ENCODE assay signal across 1 cellular context in the genomic region with DNA sequence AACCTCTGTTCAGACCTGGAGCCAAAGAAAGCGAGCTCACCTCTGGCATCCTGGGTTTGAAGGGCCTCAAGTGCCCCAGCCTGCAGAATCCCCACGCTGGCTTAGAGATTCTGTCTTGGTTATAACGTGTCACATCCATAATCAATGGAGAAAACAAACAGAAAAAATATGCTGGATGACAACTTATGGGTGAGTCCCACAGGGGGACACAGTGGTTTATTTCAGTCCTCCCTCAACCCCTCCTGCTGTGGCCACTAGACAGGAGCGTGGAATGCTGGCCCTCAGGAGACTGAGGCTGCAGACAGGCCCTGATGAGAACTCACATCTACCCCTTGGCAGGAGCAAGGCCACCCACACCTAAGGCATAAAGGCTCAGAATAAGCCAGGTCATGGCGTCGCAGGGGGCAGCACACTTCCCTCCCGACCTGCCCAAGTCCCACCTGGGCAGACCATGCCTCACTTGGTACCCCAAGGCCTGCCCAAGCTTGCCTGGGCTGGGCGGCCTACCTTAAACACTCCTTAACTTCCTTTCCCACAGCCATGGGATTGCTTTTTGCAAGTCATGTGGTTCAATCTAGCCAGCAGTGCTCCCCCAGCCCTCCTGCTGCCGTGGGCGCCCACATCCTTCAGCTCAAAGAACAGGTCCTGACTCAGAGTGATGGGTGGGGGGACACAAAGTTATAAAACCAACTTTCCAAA.
A peak's percentile ranks its signal among the peaks of the same experiment; 100 is the strongest.
TF ChIP-seq lines count a peak whose summit lies in the region.

No MANE protein-coding gene starts in this region.

TF ChIP-seq in HepG2, 621 proteins besides CTCF, POLR2A, EP300 and RAD21 (continued from another document and continues in another):
- TF ChIP-seq, protein P1, sequence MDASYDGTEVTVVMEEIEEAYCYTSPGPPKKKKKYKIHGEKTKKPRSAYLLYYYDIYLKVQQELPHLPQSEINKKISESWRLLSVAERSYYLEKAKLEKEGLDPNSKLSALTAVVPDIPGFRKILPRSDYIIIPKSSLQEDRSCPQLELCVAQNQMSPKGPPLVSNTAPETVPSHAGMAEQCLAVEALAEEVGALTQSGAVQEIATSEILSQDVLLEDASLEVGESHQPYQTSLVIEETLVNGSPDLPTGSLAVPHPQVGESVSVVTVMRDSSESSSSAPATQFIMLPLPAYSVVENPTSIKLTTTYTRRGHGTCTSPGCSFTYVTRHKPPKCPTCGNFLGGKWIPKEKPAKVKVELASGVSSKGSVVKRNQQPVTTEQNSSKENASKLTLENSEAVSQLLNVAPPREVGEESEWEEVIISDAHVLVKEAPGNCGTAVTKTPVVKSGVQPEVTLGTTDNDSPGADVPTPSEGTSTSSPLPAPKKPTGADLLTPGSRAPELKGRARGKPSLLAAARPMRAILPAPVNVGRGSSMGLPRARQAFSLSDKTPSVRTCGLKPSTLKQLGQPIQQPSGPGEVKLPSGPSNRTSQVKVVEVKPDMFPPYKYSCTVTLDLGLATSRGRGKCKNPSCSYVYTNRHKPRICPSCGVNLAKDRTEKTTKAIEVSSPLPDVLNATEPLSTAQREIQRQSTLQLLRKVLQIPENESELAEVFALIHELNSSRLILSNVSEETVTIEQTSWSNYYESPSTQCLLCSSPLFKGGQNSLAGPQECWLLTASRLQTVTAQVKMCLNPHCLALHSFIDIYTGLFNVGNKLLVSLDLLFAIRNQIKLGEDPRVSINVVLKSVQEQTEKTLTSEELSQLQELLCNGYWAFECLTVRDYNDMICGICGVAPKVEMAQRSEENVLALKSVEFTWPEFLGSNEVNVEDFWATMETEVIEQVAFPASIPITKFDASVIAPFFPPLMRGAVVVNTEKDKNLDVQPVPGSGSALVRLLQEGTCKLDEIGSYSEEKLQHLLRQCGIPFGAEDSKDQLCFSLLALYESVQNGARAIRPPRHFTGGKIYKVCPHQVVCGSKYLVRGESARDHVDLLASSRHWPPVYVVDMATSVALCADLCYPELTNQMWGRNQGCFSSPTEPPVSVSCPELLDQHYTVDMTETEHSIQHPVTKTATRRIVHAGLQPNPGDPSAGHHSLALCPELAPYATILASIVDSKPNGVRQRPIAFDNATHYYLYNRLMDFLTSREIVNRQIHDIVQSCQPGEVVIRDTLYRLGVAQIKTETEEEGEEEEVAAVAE (CRISPR knock-in tag; IDR thresholded peaks at IDR 0.05; ENCODE audit: borderline replicate concordance), result no peak
- TF ChIP-seq CENPT (CRISPR knock-in tag; IDR thresholded peaks at IDR 0.05; ENCODE audit: low read depth) (no peak; the same call in 1 of the 2 replicates), ZNF101 (CRISPR knock-in tag; IDR thresholded peaks at IDR 0.05; ENCODE audit: borderline replicate concordance, low read depth) (no peak), ZNF20 (CRISPR knock-in tag; IDR thresholded peaks at IDR 0.05) (no peak), TEAD3 (CRISPR knock-in tag; optimal IDR thresholded peaks at IDR 0.05; ENCODE audit: borderline replicate concordance) (no peak), HMG20B (CRISPR knock-in tag; conservative IDR thresholded peaks at IDR 0.05) (no peak), ZNF235 (CRISPR knock-in tag; IDR thresholded peaks at IDR 0.05; ENCODE audit: borderline replicate concordance) (no peak), AGO1 (IDR thresholded peaks at IDR 0.05; ENCODE audit: low read depth, low read length, poor library complexity, severe bottlenecking) (no peak), NCOA5 (CRISPR knock-in tag; IDR thresholded peaks at IDR 0.05) (peak; percentile 94; the same call in 1 of the 2 replicates), ZFP41 (CRISPR knock-in tag; IDR thresholded peaks at IDR 0.05; ENCODE audit: borderline replicate concordance) (no peak), MTF1 (CRISPR knock-in tag; IDR thresholded peaks at IDR 0.05) (no peak), ZSCAN20 (CRISPR knock-in tag; IDR thresholded peaks at IDR 0.05; ENCODE audit: borderline replicate concordance) (no peak), ZMYM4 (CRISPR knock-in tag; IDR thresholded peaks at IDR 0.05) (no peak), RARA (CRISPR knock-in tag; IDR thresholded peaks at IDR 0.05) (no peak), KDM1A (CRISPR knock-in tag; IDR thresholded peaks at IDR 0.05) (no peak), NFYC (CRISPR knock-in tag; IDR thresholded peaks at IDR 0.05) (no peak), NFKB2 (CRISPR knock-in tag; IDR thresholded peaks at IDR 0.05; ENCODE audit: borderline replicate concordance) (no peak), ZNF484 (CRISPR knock-in tag; IDR thresholded peaks at IDR 0.05; ENCODE audit: borderline replicate concordance, low read depth) (no peak), NFYB (CRISPR knock-in tag; IDR thresholded peaks at IDR 0.05) (no peak), KLF16 (CRISPR knock-in tag; IDR thresholded peaks at IDR 0.05) (no peak), ZNF556 (CRISPR knock-in tag; IDR thresholded peaks at IDR 0.05; ENCODE audit: borderline replicate concordance) (no peak), ZNF674 (CRISPR knock-in tag; IDR thresholded peaks at IDR 0.05; ENCODE audit: low read depth) (no peak), RBM22 (optimal IDR thresholded peaks at IDR 0.05; ENCODE audit: low read length) (peak; percentile 90), POLR2AphosphoS5 (IDR thresholded peaks at IDR 0.05; ENCODE audit: low read depth, low read length) (peak; percentile 48), MATR3 (CRISPR knock-in tag; IDR thresholded peaks at IDR 0.05) (no peak), ZC3H4 (CRISPR knock-in tag; IDR thresholded peaks at IDR 0.05; ENCODE audit: borderline replicate concordance) (peak; percentile 34; the same call in 1 of the 2 replicates), ZNF709 (CRISPR knock-in tag; IDR thresholded peaks at IDR 0.05) (no peak), ZNF562 (CRISPR knock-in tag; IDR thresholded peaks at IDR 0.05; ENCODE audit: borderline replicate concordance) (no peak), IRX3 (CRISPR knock-in tag; IDR thresholded peaks at IDR 0.05; ENCODE audit: borderline replicate concordance, low read depth) (no peak), ZNF549 (CRISPR knock-in tag; IDR thresholded peaks at IDR 0.05) (no peak), HOXA9 (CRISPR knock-in tag; IDR thresholded peaks at IDR 0.05; ENCODE audit: borderline replicate concordance) (no peak), ZSCAN29 (CRISPR knock-in tag; conservative IDR thresholded peaks at IDR 0.05) (no peak), ZNF883 (CRISPR knock-in tag; IDR thresholded peaks at IDR 0.05; ENCODE audit: not compliant biosample characterization) (no peak), PRMT3 (CRISPR knock-in tag; IDR thresholded peaks at IDR 0.05; ENCODE audit: borderline replicate concordance, low read depth) (no peak), DR1 (CRISPR knock-in tag; IDR thresholded peaks at IDR 0.05) (no peak), ZNF205 (CRISPR knock-in tag; IDR thresholded peaks at IDR 0.05) (no peak), ZFY (CRISPR knock-in tag; IDR thresholded peaks at IDR 0.05) (no peak), XBP1 (CRISPR knock-in tag; IDR thresholded peaks at IDR 0.05) (no peak), ZNF850 (CRISPR knock-in tag; conservative IDR thresholded peaks at IDR 0.05) (no peak), NFE2L1 (CRISPR knock-in tag; IDR thresholded peaks at IDR 0.05; ENCODE audit: borderline replicate concordance) (no peak), ZNF788 (CRISPR knock-in tag; IDR thresholded peaks at IDR 0.05; ENCODE audit: borderline replicate concordance) (no peak), RAD51 (IDR thresholded peaks at IDR 0.05; ENCODE audit: borderline replicate concordance) (no peak), SKI (IDR thresholded peaks at IDR 0.05; ENCODE audit: partially characterized antibody) (no peak), JARID2 (CRISPR knock-in tag; IDR thresholded peaks at IDR 0.05; ENCODE audit: insufficient replicate concordance) (no peak), NR2C2 (CRISPR knock-in tag; IDR thresholded peaks at IDR 0.05; ENCODE audit: borderline replicate concordance) (no peak)
- TF ChIP-seq, protein P2, sequence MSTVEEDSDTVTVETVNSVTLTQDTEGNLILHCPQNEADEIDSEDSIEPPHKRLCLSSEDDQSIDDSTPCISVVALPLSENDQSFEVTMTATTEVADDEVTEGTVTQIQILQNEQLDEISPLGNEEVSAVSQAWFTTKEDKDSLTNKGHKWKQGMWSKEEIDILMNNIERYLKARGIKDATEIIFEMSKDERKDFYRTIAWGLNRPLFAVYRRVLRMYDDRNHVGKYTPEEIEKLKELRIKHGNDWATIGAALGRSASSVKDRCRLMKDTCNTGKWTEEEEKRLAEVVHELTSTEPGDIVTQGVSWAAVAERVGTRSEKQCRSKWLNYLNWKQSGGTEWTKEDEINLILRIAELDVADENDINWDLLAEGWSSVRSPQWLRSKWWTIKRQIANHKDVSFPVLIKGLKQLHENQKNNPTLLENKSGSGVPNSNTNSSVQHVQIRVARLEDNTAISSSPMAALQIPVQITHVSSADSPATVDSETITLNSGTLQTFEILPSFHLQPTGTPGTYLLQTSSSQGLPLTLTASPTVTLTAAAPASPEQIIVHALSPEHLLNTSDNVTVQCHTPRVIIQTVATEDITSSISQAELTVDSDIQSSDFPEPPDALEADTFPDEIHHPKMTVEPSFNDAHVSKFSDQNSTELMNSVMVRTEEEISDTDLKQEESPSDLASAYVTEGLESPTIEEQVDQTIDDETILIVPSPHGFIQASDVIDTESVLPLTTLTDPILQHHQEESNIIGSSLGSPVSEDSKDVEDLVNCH (CRISPR knock-in tag; IDR thresholded peaks at IDR 0.05), result no peak
- TF ChIP-seq, protein P3, sequence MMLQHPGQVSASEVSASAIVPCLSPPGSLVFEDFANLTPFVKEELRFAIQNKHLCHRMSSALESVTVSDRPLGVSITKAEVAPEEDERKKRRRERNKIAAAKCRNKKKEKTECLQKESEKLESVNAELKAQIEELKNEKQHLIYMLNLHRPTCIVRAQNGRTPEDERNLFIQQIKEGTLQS (CRISPR knock-in tag; IDR thresholded peaks at IDR 0.05), result no peak
- TF ChIP-seq, protein P4, sequence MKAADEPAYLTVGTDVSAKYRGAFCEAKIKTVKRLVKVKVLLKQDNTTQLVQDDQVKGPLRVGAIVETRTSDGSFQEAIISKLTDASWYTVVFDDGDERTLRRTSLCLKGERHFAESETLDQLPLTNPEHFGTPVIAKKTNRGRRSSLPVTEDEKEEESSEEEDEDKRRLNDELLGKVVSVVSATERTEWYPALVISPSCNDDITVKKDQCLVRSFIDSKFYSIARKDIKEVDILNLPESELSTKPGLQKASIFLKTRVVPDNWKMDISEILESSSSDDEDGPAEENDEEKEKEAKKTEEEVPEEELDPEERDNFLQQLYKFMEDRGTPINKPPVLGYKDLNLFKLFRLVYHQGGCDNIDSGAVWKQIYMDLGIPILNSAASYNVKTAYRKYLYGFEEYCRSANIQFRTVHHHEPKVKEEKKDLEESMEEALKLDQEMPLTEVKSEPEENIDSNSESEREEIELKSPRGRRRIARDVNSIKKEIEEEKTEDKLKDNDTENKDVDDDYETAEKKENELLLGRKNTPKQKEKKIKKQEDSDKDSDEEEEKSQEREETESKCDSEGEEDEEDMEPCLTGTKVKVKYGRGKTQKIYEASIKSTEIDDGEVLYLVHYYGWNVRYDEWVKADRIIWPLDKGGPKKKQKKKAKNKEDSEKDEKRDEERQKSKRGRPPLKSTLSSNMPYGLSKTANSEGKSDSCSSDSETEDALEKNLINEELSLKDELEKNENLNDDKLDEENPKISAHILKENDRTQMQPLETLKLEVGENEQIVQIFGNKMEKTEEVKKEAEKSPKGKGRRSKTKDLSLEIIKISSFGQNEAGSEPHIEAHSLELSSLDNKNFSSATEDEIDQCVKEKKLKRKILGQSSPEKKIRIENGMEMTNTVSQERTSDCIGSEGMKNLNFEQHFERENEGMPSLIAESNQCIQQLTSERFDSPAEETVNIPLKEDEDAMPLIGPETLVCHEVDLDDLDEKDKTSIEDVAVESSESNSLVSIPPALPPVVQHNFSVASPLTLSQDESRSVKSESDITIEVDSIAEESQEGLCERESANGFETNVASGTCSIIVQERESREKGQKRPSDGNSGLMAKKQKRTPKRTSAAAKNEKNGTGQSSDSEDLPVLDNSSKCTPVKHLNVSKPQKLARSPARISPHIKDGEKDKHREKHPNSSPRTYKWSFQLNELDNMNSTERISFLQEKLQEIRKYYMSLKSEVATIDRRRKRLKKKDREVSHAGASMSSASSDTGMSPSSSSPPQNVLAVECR (CRISPR knock-in tag; IDR thresholded peaks at IDR 0.05; ENCODE audit: borderline replicate concordance), result no peak
- TF ChIP-seq, protein P5, sequence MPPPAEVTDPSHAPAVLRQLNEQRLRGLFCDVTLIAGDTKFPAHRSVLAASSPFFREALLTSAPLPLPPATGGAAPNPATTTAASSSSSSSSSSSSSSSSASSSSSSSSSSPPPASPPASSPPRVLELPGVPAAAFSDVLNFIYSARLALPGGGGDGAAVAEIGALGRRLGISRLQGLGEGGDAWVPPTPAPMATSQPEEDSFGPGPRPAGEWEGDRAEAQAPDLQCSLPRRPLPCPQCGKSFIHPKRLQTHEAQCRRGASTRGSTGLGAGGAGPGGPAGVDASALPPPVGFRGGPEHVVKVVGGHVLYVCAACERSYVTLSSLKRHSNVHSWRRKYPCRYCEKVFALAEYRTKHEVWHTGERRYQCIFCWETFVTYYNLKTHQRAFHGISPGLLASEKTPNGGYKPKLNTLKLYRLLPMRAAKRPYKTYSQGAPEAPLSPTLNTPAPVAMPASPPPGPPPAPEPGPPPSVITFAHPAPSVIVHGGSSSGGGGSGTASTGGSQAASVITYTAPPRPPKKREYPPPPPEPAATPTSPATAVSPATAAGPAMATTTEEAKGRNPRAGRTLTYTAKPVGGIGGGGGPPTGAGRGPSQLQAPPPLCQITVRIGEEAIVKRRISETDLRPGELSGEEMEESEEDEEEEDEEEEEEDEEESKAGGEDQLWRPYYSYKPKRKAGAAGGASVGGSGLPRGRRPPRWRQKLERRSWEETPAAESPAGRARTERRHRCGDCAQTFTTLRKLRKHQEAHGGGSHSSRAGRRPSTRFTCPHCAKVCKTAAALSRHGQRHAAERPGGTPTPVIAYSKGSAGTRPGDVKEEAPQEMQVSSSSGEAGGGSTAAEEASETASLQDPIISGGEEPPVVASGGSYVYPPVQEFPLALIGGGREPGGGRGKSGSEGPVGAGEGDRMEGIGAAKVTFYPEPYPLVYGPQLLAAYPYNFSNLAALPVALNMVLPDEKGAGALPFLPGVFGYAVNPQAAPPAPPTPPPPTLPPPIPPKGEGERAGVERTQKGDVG (CRISPR knock-in tag; IDR thresholded peaks at IDR 0.05; ENCODE audit: borderline replicate concordance), result no peak
- TF ChIP-seq, protein P6, sequence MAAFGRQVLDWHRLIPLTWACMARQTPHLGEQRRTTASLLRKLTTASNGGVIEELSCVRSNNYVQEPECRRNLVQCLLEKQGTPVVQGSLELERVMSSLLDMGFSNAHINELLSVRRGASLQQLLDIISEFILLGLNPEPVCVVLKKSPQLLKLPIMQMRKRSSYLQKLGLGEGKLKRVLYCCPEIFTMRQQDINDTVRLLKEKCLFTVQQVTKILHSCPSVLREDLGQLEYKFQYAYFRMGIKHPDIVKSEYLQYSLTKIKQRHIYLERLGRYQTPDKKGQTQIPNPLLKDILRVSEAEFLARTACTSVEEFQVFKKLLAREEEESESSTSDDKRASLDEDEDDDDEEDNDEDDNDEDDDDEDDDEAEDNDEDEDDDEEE (CRISPR knock-in tag; IDR thresholded peaks at IDR 0.05), result no peak
- TF ChIP-seq, protein P7, sequence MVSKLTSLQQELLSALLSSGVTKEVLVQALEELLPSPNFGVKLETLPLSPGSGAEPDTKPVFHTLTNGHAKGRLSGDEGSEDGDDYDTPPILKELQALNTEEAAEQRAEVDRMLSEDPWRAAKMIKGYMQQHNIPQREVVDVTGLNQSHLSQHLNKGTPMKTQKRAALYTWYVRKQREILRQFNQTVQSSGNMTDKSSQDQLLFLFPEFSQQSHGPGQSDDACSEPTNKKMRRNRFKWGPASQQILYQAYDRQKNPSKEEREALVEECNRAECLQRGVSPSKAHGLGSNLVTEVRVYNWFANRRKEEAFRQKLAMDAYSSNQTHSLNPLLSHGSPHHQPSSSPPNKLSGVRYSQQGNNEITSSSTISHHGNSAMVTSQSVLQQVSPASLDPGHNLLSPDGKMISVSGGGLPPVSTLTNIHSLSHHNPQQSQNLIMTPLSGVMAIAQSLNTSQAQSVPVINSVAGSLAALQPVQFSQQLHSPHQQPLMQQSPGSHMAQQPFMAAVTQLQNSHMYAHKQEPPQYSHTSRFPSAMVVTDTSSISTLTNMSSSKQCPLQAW (CRISPR knock-in tag; IDR thresholded peaks at IDR 0.05), result no peak
